Comparison of ENCODE assay signal across 1 cellular context in the genomic region with DNA sequence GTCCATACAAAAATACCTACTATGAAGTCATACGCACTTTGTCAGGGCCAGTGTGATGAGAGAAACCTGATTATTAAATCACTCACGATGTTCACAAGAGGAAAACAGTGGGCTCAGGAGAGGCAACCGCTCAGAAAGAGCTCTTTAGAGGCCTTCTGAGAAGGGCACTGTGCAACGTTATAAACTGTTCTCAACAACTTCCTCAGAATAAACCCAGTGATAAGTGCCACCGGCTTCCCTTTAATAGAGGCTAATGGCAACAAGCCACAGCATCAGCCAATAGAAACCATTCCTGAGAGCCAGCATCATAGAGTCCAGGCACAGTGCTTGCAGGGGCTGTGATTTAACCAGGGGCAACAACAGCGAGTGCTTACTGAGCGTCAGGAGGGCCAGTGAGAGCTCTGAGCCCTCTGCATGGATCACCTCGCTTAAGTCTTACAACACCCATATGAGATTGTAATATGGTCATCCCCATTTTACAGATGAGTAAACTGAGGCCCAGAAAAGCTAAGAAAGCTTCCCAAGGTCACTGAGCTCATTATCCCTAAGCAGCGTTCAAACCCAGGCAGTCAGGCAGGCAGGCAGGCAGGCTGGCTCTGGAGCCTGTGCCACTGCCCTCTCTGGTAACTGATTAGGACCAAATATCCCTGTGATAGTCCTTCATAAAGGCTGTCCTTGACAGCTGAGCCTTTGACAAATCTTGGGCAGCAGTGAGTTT.
TF ChIP-seq lines count a peak whose summit lies in the region.

No MANE protein-coding gene starts in this region.

TF ChIP-seq in H1, 55 proteins besides CTCF, POLR2A, EP300 and RAD21:
- TF ChIP-seq KDM1A (IDR thresholded peaks at IDR 0.05; ENCODE audit: borderline replicate concordance, low read length) = peak; percentile 80; the same call in 1 of the 2 replicates
- no peak for TF ChIP-seq ZNF274 (IDR thresholded peaks at IDR 0.05; ENCODE audit: borderline replicate concordance, extremely low read depth, low read length)
